17 cellular contexts compared by ENCODE assay signal in the genomic region with DNA sequence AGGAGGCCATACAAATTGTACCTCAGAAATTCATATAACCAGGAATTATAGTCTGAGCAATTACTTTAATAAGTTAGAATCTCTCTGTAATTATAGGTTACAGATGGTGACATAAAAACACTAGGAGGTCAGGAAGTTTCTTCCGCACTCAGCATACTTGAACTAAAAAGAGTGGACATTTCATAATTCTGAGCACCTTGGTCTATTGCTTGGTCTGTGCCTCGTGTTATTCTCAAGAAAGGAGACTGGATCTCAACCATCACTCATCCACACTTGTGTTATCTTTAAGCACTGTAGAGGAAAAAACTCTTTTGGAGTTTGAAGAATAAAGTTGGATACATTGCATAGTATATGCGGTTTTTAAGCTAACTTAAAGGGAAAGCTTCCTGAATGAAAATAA.
DNase-seq lines count a peak whose midpoint lies in the region; ATAC-seq and TF ChIP-seq lines count a peak whose summit lies in the region.
"Had no signal": no experiment of that assay in that cellular context is flagged by ENCODE, and none has a peak within 500 bp of the region (broad histone marks: within the 10 kb centered on the region; RNA-seq: fewer than 3 reads in every experiment).

No MANE protein-coding gene starts in this region.

- H3K9me3 ChIP-seq in HEK293 (ENCODE audit: control insufficient read depth, insufficient read depth, low read depth, low read length) (no peaks in the 10 kb centered on the region), esophagus muscularis mucosa (no peaks in the 10 kb centered on the region), psoas muscle (no peaks in the 10 kb centered on the region), stomach smooth muscle (ENCODE audit: control insufficient read depth in 2 of 2, low read length in 2 of 2) (no peaks in the 10 kb centered on the region), esophagus squamous epithelium (no peaks in the 10 kb centered on the region)
- H3K9me3 ChIP-seq: BLaER1 had no signal

- TF ChIP-seq CTCF in HEK293 (tag by site-specific recombination; IDR thresholded peaks at IDR 0.05) (no peak), esophagus muscularis mucosa (IDR thresholded peaks at IDR 0.05) (no peak), psoas muscle (IDR thresholded peaks at IDR 0.05) (no peak), esophagus squamous epithelium (IDR thresholded peaks at IDR 0.05) (no peak)

- H3K9ac ChIP-seq in stomach smooth muscle (ENCODE audit: low read length in 2 of 2) = no peak overlapping the region
- H3K9ac ChIP-seq: BLaER1, GM23248 had no signal

- POLR2A ChIA-PET in HEK293 (lab: Yijun Ruan, JAX) = no interaction called here

- H3K27ac ChIP-seq in HEK293 (ENCODE audit: extremely low read depth, low read depth, low read length) = no peak overlapping the region
- H3K27ac ChIP-seq in esophagus muscularis mucosa (replicated peaks in 1 of 4) = peak overlapping the region; percentile 85 to 91 (median 90)
- peak overlapping the region; percentile 95 for H3K27ac ChIP-seq in psoas muscle
- peak overlapping the region; percentile 72 for H3K27ac ChIP-seq in stomach smooth muscle (ENCODE audit: low read length)
- peak overlapping the region in 1 of 4 donors; percentile 61 for H3K27ac ChIP-seq in esophagus squamous epithelium
- H3K27ac ChIP-seq: BLaER1, GM23248, HL-60 had no signal

- no peaks in the 10 kb centered on the region for H3K27me3 ChIP-seq in esophagus muscularis mucosa
- H3K27me3 ChIP-seq in psoas muscle (ENCODE audit: insufficient read depth in 3 of 3, low read length in 2 of 3) = no peaks in the 10 kb centered on the region
- H3K27me3 ChIP-seq in stomach smooth muscle (ENCODE audit: control insufficient read depth in 1 of 2, insufficient read depth in 2 of 2, low read length in 2 of 2) = no peaks in the 10 kb centered on the region
- H3K27me3 ChIP-seq in esophagus squamous epithelium = no peaks in the 10 kb centered on the region
- H3K27me3 ChIP-seq: BLaER1 had no signal

- H3K36me3 ChIP-seq in HEK293 (ENCODE audit: control insufficient read depth in 2 of 2, insufficient read depth in 1 of 2, low read length in 2 of 2) (no peaks in the 10 kb centered on the region), esophagus muscularis mucosa (no peaks in the 10 kb centered on the region), psoas muscle (ENCODE audit: insufficient read depth in 1 of 2, low read depth in 1 of 2) (no peaks in the 10 kb centered on the region), stomach smooth muscle (ENCODE audit: control insufficient read depth in 2 of 2, insufficient read depth in 2 of 2, low read length in 2 of 2) (peaks cover 0 to 3% of the 10 kb centered on the region in 2 donors), esophagus squamous epithelium (no peaks in the 10 kb centered on the region)
- H3K36me3 ChIP-seq: BLaER1 had no signal

- no peak overlapping the region for H3K4me3 ChIP-seq in HEK293 (ENCODE audit: low read depth, low read length)
- H3K4me3 ChIP-seq in esophagus muscularis mucosa = no peak overlapping the region
- peak overlapping the region; percentile 0 for H3K4me3 ChIP-seq in psoas muscle
- H3K4me3 ChIP-seq in stomach smooth muscle (ENCODE audit: low read length in 2 of 2) = no peak overlapping the region
- H3K4me3 ChIP-seq in esophagus squamous epithelium = no peak overlapping the region
- H3K4me3 ChIP-seq: BLaER1, GM12878, GM23248 had no signal

- no peak for DNase-seq in esophagus muscularis mucosa (ENCODE audit: extremely low spot score)
- no peak for DNase-seq in psoas muscle
- no peak for DNase-seq in esophagus squamous epithelium (lab: John Stamatoyannopoulos, UW)
- DNase-seq in activated T-cell treated with anti-CD3 and anti-CD28 coated beads, Interleukin-2, amount 50 U/mL, for 48 hours = no peak
- DNase-seq: 8988T; AML-193; CD8-positive, alpha-beta memory T cell; DMS53; GM23248 had no signal

- TF ChIP-seq EP300 in esophagus muscularis mucosa (IDR thresholded peaks at IDR 0.05) = no peak

- intact Hi-C loops in esophagus muscularis mucosa (cut with DNase I) = no loop called here
- intact Hi-C loops in psoas muscle (cut with DNase I) = loop anchor here (2.0 to 10.0 kb wide), 7 partner anchors 53 to 475 kb away; partner anchors contain the start of gene USP53 (in 1 of the 2)
- intact Hi-C loops in esophagus squamous epithelium (cut with DNase I) = loop anchor here (10.0 kb wide), 2 partner anchors 55 to 315 kb away; no protein-coding TSS in a partner anchor

- ATAC-seq in psoas muscle (no peak), HG03175 (IDR thresholded peaks at IDR 0.05; ENCODE audit: unreplicated experiment) (no peak), HG02798 (IDR thresholded peaks at IDR 0.05; ENCODE audit: poor library complexity, unreplicated experiment) (no peak)
- ATAC-seq: GM12878, HCT116 had no signal

- H3K4me1 ChIP-seq in HEK293 (ENCODE audit: control insufficient read depth, insufficient read depth, low read length) (no peaks in the 10 kb centered on the region), esophagus muscularis mucosa (peaks cover 47 to 96% (median 90%) of the 10 kb centered on the region in 4 donors), psoas muscle (peaks cover 54% of the 10 kb centered on the region), stomach smooth muscle (ENCODE audit: control insufficient read depth, insufficient read depth, low read length) (peaks cover 45% of the 10 kb centered on the region), esophagus squamous epithelium (peaks cover 0 to 30% (median 0%) of the 10 kb centered on the region in 3 donors)

- TF ChIP-seq POLR2A in esophagus muscularis mucosa (IDR thresholded peaks at IDR 0.05; ENCODE audit: low read depth) = no peak
- no peak for TF ChIP-seq POLR2A in esophagus squamous epithelium (IDR thresholded peaks at IDR 0.05)

- CTCF ChIA-PET in HEK293 (lab: Yijun Ruan, JAX) = no interaction called here

- 59% methylated on average over 3 of the region's 3 CpGs for WGBS in esophagus muscularis mucosa
- WGBS in psoas muscle, 3 donors = 83 to 86% (median 83%) methylated on average over 3 of the region's 3 CpGs
- 76 to 79% methylated on average over 3 of the region's 3 CpGs for WGBS in esophagus squamous epithelium, 2 donors

TF ChIP-seq in HEK293, 187 proteins besides CTCF, POLR2A, EP300 and RAD21:
- TF ChIP-seq SP7 (tag by site-specific recombination; IDR thresholded peaks at IDR 0.05) = peak; percentile 81
- TF ChIP-seq, protein P1, sequence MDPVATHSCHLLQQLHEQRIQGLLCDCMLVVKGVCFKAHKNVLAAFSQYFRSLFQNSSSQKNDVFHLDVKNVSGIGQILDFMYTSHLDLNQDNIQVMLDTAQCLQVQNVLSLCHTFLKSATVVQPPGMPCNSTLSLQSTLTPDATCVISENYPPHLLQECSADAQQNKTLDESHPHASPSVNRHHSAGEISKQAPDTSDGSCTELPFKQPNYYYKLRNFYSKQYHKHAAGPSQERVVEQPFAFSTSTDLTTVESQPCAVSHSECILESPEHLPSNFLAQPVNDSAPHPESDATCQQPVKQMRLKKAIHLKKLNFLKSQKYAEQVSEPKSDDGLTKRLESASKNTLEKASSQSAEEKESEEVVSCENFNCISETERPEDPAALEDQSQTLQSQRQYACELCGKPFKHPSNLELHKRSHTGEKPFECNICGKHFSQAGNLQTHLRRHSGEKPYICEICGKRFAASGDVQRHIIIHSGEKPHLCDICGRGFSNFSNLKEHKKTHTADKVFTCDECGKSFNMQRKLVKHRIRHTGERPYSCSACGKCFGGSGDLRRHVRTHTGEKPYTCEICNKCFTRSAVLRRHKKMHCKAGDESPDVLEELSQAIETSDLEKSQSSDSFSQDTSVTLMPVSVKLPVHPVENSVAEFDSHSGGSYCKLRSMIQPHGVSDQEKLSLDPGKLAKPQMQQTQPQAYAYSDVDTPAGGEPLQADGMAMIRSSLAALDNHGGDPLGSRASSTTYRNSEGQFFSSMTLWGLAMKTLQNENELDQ (tag by site-specific recombination; IDR thresholded peaks at IDR 0.05; ENCODE audit: low read depth) = no peak
